ENCODE assay signal across 10 cellular contexts in the genomic region with DNA sequence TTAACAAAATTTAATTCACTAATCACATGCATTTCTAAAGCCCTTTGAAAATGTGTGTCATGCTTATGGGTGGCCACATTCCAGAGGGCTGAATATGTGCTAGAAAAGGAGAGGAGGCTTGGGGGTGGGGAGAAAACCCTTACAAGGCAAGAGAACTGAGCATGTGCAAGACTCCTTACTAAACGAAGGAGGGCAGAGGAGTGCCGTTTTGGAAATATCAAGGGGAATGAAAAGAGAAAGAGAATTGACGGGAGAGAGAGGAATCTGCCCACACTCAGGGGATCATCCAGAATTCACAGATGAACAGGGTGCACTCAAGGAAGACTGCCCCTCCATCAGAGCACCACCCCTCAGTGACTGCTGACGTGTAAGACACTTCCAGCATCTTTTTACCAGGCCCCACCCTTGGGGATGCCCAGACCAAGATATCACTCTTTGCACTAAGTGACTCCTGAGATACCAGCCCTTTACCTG. TPM values are rescaled to one million over a fixed set of nuclear protein-coding genes. Genes with fewer than 3 reads are reported as not detected.
DNase-seq lines count a peak whose midpoint lies in the region; ATAC-seq, FAIRE-seq and TF ChIP-seq lines count a peak whose summit lies in the region.
"Had no signal": no experiment of that assay in that cellular context is flagged by ENCODE, and none has a peak within 500 bp of the region (broad histone marks: within the 10 kb centered on the region; RNA-seq: fewer than 3 reads in every experiment).

No MANE protein-coding gene starts in this region.

- H3K36me3 Mint-ChIP-seq in natural killer cell, result no peaks in the 10 kb centered on the region

- 10% methylated on average over 3 of the region's 4 CpGs for WGBS in HepG2 (ENCODE audit: low lambda C conversion rate)

- no peak for ATAC-seq in HepG2
- ATAC-seq in natural killer cell, result no peak
- no peak for ATAC-seq in GM19455 (IDR thresholded peaks at IDR 0.05; ENCODE audit: unreplicated experiment)

- TF ChIP-seq CTCF in choroid plexus epithelial cell (conservative IDR thresholded peaks at IDR 0.05; ENCODE audit: low read depth, low read length) (peak; percentile 38), HepG2 (CRISPR knock-in tag; IDR thresholded peaks at IDR 0.05) (no peak), natural killer cell (IDR thresholded peaks at IDR 0.05) (no peak)

- H3K4me3 Mint-ChIP-seq in natural killer cell, result no peak overlapping the region

- TF ChIP-seq RAD21 in HepG2 (CRISPR knock-in tag; IDR thresholded peaks at IDR 0.05), result no peak

- DNase-seq in NCI-H82 (lab: John Stamatoyannopoulos, UW) (peak; percentile 13), NCI-H82 treated with DMSO at 0.1 percent for 48 hours (lab: John Stamatoyannopoulos, UW; ENCODE audit: unreplicated experiment) (no peak), choroid plexus epithelial cell (ENCODE audit: low read depth) (peak; percentile 98), HepG2 (ENCODE audit: low spot score) (peak; percentile 24), urothelium cell line (ENCODE audit: low spot score) (peak; percentile 69), NCI-H2081 (lab: John Stamatoyannopoulos, UW) (no peak), natural killer cell (no peak)

- H3K9ac ChIP-seq in HepG2 (ENCODE audit: insufficient read depth, low read depth, low read length), result no peak overlapping the region

- no peaks in the 10 kb centered on the region for H3K27me3 ChIP-seq in HepG2 (ENCODE audit: control insufficient read depth in 1 of 2, insufficient read depth in 2 of 2, low read length in 2 of 2)

- H3K4me1 Mint-ChIP-seq in natural killer cell, result peaks cover 5 to 7% of the 10 kb centered on the region in 2 donors

- no peak overlapping the region for H2AFZ ChIP-seq in HepG2 (ENCODE audit: low read length)

- H3K27me3 Mint-ChIP-seq in natural killer cell (ENCODE audit: low read depth in 2 of 2), result peaks cover 0 to 5% of the 10 kb centered on the region in 2 donors

- TF ChIP-seq POLR2A in HepG2 (IDR thresholded peaks at IDR 0.05; ENCODE audit: insufficient read depth in 1 of 2, low read depth in 2 of 2, low read length in 2 of 2), result no peak

- in situ Hi-C loops in HepG2 (cut with HindIII; ENCODE audit: extremely low pct_ligation_motif_present, low pct_unique_long_range_greater_than_20kb), result no loop called here

- no peak overlapping the region for H3K27ac ChIP-seq in HepG2 (ENCODE audit: extremely low read length, insufficient read depth, low read length)

- H4K20me1 ChIP-seq in HepG2 (ENCODE audit: insufficient read depth, low read length), result no peaks in the 10 kb centered on the region

- no peaks in the 10 kb centered on the region for H3K9me3 ChIP-seq in HepG2 (ENCODE audit: low read length)

- H3K4me3 ChIP-seq in choroid plexus epithelial cell (ENCODE audit: low read depth, low read length), result peak overlapping the region; percentile 55
- no peak overlapping the region for H3K4me3 ChIP-seq in HepG2 (replicated peaks in 1 of 3; ENCODE audit: insufficient read depth in 1 of 3, low read depth in 2 of 3, low read length in 3 of 3)

- BruUV-seq in HepG2 (replicated peaks; lab: Mats Ljungman, UMichigan), result no TSS peak

- H3K4me1 ChIP-seq in HepG2 (ENCODE audit: insufficient read depth, low read length), result peaks cover 17% of the 10 kb centered on the region

- no peak overlapping the region for H3K27ac Mint-ChIP-seq in natural killer cell

- no peaks in the 10 kb centered on the region for H3K9me3 Mint-ChIP-seq in natural killer cell

- CTCF ChIA-PET in HepG2 (lab: Yijun Ruan, JAX; ENCODE audit: low intra/inter-chr PET ratio, low total read pairs), result no interaction called here

- intact Hi-C loops in HepG2 (cut with micrococcal nuclease; ENCODE audit: unreplicated experiment) (no loop called here), natural killer cell (cut with micrococcal nuclease) (no loop called here)

- H3K4me2 ChIP-seq in HepG2 (ENCODE audit: low read depth, low read length), result no peak overlapping the region

- H3K79me2 ChIP-seq in HepG2 (ENCODE audit: insufficient read depth, low read length), result no peaks in the 10 kb centered on the region

- FAIRE-seq in HepG2 (lab: Jason Lieb, UNC) (no peak), urothelium cell line (lab: Jason Lieb, UNC) (no peak)
- FAIRE-seq: A204.1, frontal cortex had no signal

- TF ChIP-seq EP300 in HepG2 (IDR thresholded peaks at IDR 0.05; ENCODE audit: low read depth in 2 of 2, low read length in 2 of 2) (no peak), HepG2 (CRISPR knock-in tag; IDR thresholded peaks at IDR 0.05; ENCODE audit: borderline replicate concordance) (no peak)

- H3K36me3 ChIP-seq in HepG2 (replicated peaks in 1 of 2; ENCODE audit: control insufficient read depth in 1 of 2, insufficient read depth in 2 of 2, low read length in 2 of 2), result no peaks in the 10 kb centered on the region

- POLR2A ChIA-PET in HepG2 (lab: Yijun Ruan, JAX), result no interaction called here

TF ChIP-seq in HepG2, 621 proteins besides CTCF, POLR2A, EP300 and RAD21:
- TF ChIP-seq, protein P1, sequence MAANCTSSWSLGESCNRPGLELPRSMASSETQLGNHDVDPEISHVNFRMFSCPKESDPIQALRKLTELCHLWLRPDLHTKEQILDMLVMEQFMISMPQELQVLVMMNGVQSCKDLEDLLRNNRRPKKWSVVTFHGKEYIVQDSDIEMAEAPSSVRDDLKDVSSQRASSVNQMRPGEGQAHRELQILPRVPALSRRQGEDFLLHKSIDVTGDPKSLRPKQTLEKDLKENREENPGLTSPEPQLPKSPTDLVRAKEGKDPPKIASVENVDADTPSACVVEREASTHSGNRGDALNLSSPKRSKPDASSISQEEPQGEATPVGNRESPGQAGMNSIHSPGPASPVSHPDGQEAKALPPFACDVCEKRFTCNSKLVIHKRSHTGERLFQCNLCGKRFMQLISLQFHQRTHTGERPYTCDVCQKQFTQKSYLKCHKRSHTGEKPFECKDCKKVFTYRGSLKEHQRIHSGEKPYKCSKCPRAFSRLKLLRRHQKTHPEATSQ (CRISPR knock-in tag; IDR thresholded peaks at IDR 0.05; ENCODE audit: borderline replicate concordance), result no peak

RNA-seq across cellular contexts. Expression of a gene that starts 37.9 kb away (rescaled TPM):
- total RNA-seq in HepG2 (2016; rRNA removed; fragmentation: Illumina TruSeq; extraction: Trizol) (8.2 and 11.5 TPM in 2 replicates), natural killer cell (10 to 100 TPM; 50.1 to 66.3 (median 63.0) TPM)
- 0.79 and 0.81 TPM in 2 replicates for total RNA-seq in HepG2 (2016; cell fraction: cytosol; rRNA removed; fragmentation: Illumina TruSeq; extraction: Trizol; ENCODE audit: low read depth)
- 7.1 and 9.7 TPM in 2 replicates for total RNA-seq in HepG2 (2016; cell fraction: insoluble cytoplasmic fraction; rRNA removed; fragmentation: Illumina TruSeq; extraction: Trizol)
- 3.6 TPM in 2 replicates for total RNA-seq in HepG2 (2016; cell fraction: membrane; rRNA removed; fragmentation: Illumina TruSeq; extraction: Trizol)
- total RNA-seq in HepG2 (2016; cell fraction: nucleus; rRNA removed; fragmentation: Illumina TruSeq; extraction: Trizol), result 16.7 and 18.7 TPM in 2 replicates
- polyA plus RNA-seq in HepG2 (2011; rRNA removed), result 4.6 and 5.5 TPM in 2 replicates
- polyA plus RNA-seq in HepG2 (2011; cell fraction: cytosol; rRNA removed), result 1.6 and 2.1 TPM in 2 replicates
- polyA plus RNA-seq in HepG2 (2011; cell fraction: nucleus; rRNA removed), result 4.8 and 5.0 TPM in 2 replicates
- polyA plus RNA-seq in HepG2 (2012), result 9.0 and 10.8 TPM in 2 replicates
- polyA plus RNA-seq in HepG2 (2016; cell fraction: cytosol; fragmentation: Illumina TruSeq; extraction: Trizol; ENCODE audit: low read depth), result 0.38 and 0.61 TPM in 2 replicates
- 11.1 and 16.7 TPM in 2 replicates for polyA plus RNA-seq in HepG2 (2016; cell fraction: insoluble cytoplasmic fraction; fragmentation: Illumina TruSeq; extraction: Trizol; ENCODE audit: low read depth)
- 2.5 and 3.1 TPM in 2 replicates for polyA plus RNA-seq in HepG2 (2016; cell fraction: membrane; fragmentation: Illumina TruSeq; extraction: Trizol; ENCODE audit: low read depth)
- 24.7 and 29.1 TPM in 2 replicates for polyA plus RNA-seq in HepG2 (2016; cell fraction: nucleus; fragmentation: Illumina TruSeq; extraction: Trizol; ENCODE audit: insufficient read depth, low read depth)
- 5.0 and 13.7 TPM in 2 replicates for polyA minus RNA-seq in HepG2 (2011; rRNA and poly(A)+ RNA removed; ENCODE audit: low replicate concordance)
- polyA minus RNA-seq in HepG2 (2011; cell fraction: cytosol; rRNA and poly(A)+ RNA removed), result 10.4 and 11.1 TPM in 2 replicates
- polyA minus RNA-seq in HepG2 (2011; cell fraction: nucleus; rRNA and poly(A)+ RNA removed), result 44.8 and 57.3 TPM in 2 replicates

Comparison
In these comparisons a context has a peak if more than half of its experiments do, and no peak if none do; other contexts are left out.
1. DNase-seq: peak in NCI-H82 (single experiment), choroid plexus epithelial cell (single experiment), HepG2 (single experiment) and urothelium cell line (single experiment); none in NCI-H82 treated with DMSO at 0.1 percent for 48 hours (single experiment), NCI-H2081 (0 of 2) and natural killer cell (single experiment).